Comparison of ENCODE assay signal across 23 cellular contexts in genomic region chr6:163287626-163288025, GRCh38.
DNase-seq lines count a peak whose midpoint lies in the region; ATAC-seq and TF ChIP-seq lines count a peak whose summit lies in the region.
"Had no signal": no experiment of that assay in that cellular context is flagged by ENCODE, and none has a peak within 500 bp of the region (broad histone marks: within the 10 kb centered on the region; RNA-seq: fewer than 3 reads in every experiment).

No MANE protein-coding gene starts in this region.

- H3K27me3 ChIP-seq in layer of hippocampus (ENCODE audit: control insufficient read depth, insufficient read depth, low read length) (no peaks in the 10 kb centered on the region), skeletal muscle tissue (ENCODE audit: control insufficient read depth in 3 of 3, insufficient read depth in 3 of 3, low read length in 3 of 3) (no peaks in the 10 kb centered on the region), A673 (replicated peaks; ENCODE audit: insufficient read depth, low read depth, low read length, poor library complexity) (no peaks in the 10 kb centered on the region), foreskin keratinocyte (no peaks in the 10 kb centered on the region)
- H3K27me3 ChIP-seq: BE2C had no signal

- no peak for ATAC-seq in foreskin keratinocyte

- CTCF ChIA-PET in A673 (lab: Charles Lee): no interaction called here

- H3K36me3 ChIP-seq in skeletal muscle tissue (ENCODE audit: control insufficient read depth in 3 of 3, insufficient read depth in 3 of 3, low read length in 3 of 3): no peaks in the 10 kb centered on the region
- H3K36me3 ChIP-seq in A673 (ENCODE audit: insufficient read depth, low read length, poor library complexity, severe bottlenecking): no peaks in the 10 kb centered on the region
- H3K36me3 ChIP-seq: BE2C had no signal

- H3K27ac ChIP-seq in angular gyrus (ENCODE audit: low read depth, low read length) (peak overlapping the region; percentile 92), layer of hippocampus (ENCODE audit: low read depth, low read length) (peak overlapping the region; percentile 8), skeletal muscle tissue (ENCODE audit: low read depth, low read length) (peak overlapping the region; percentile 25), A673 (ENCODE audit: low read depth, low read length, poor library complexity, severe bottlenecking) (no peak overlapping the region), foreskin keratinocyte (no peak overlapping the region)
- H3K27ac ChIP-seq: 22Rv1, PC-9 had no signal

- H3K9me3 ChIP-seq in skeletal muscle tissue (ENCODE audit: control insufficient read depth in 3 of 3, low read length in 3 of 3): no peaks in the 10 kb centered on the region
- no peaks in the 10 kb centered on the region for H3K9me3 ChIP-seq in A673 (ENCODE audit: low read depth, low read length, poor library complexity, severe bottlenecking)
- H3K9me3 ChIP-seq: BE2C had no signal

- intact Hi-C loops in A673 (cut with micrococcal nuclease; ENCODE audit: unreplicated experiment): no loop called here

- POLR2A ChIA-PET in A673 (lab: Charles Lee; ENCODE audit: low non-redundant PET): no interaction called here

- H3K9ac ChIP-seq in skeletal muscle tissue (ENCODE audit: low read depth in 1 of 3, low read length in 3 of 3): no peak overlapping the region

- BruUV-seq in A673 (replicated peaks; lab: Mats Ljungman, UMichigan): no TSS peak

- H3K4me1 ChIP-seq in skeletal muscle tissue (ENCODE audit: control insufficient read depth in 3 of 3, insufficient read depth in 3 of 3, low read length in 3 of 3) (peaks cover 4 to 23% (median 22%) of the 10 kb centered on the region in 3 donors), A673 (ENCODE audit: insufficient read depth, low read length, poor library complexity, severe bottlenecking) (no peaks in the 10 kb centered on the region), foreskin keratinocyte (no peaks in the 10 kb centered on the region)
- H3K4me1 ChIP-seq: BE2C had no signal

- DNase-seq in NCI-H2171 treated with DMSO at 0.1 percent for 48 hours (lab: John Stamatoyannopoulos, UW) (peak; percentile 3), NCI-H2171 (lab: John Stamatoyannopoulos, UW) (no peak), A673 (ENCODE audit: low spot score) (no peak), foreskin keratinocyte (no peak)
- DNase-seq: ACHN; BE2C; CD8-positive, alpha-beta memory T cell; DMS153; DND-41; Karpas-422; NCI-H1092; NCI-H1417 treated with DMSO at 0.1 percent for 48 hours; NCI-H1694 treated with DMSO at 0.1 percent for 48 hours; NCI-H2081; NCI-H345; NCI-H524; NCI-H748 treated with DMSO at 0.1 percent for 48 hours; PC-9; SHP77 had no signal

- no peak overlapping the region for H3K4me3 ChIP-seq in skeletal muscle tissue (ENCODE audit: low read length in 3 of 3)
- H3K4me3 ChIP-seq in A673 (ENCODE audit: low read depth, low read length, poor library complexity, severe bottlenecking): no peak overlapping the region
- H3K4me3 ChIP-seq: PC-9 had no signal

- TF ChIP-seq CTCF in A673 (conservative IDR thresholded peaks at IDR 0.05; ENCODE audit: low read depth, low read length): no peak
- no peak for TF ChIP-seq CTCF in foreskin keratinocyte (conservative IDR thresholded peaks at IDR 0.05)

Comparison
In these comparisons a context has a peak if more than half of its experiments do, and no peak if none do; other contexts are left out.
1. H3K27ac ChIP-seq: peak in angular gyrus (single experiment), layer of hippocampus (single experiment) and skeletal muscle tissue (single experiment); none in A673 (single experiment) and foreskin keratinocyte (single experiment).